In the genomic region with DNA sequence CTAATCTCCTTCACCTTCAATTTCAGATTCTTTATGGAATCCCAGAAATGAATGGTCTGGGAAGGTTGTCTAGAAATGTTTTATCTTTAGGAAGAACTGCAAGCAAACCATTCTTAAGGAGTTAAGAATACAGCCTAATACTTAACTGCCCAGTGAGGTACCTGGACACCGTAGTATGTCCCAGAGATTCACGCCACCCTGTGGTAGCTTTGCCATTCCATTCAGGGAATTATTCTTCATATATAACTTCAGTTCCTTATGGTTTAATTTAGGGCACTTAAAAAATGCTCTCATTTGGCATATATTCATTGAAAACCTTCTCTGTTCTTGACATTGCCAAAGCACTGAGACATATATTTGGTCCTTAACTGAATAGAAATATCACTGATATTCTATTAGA, we compare ENCODE assay signal across 1 cellular context.
TF ChIP-seq lines count a peak whose summit lies in the region.

No MANE protein-coding gene starts in this region.

TF ChIP-seq in K562, 482 proteins besides CTCF, POLR2A, EP300 and RAD21:
- TF ChIP-seq SMC3 (conservative IDR thresholded peaks at IDR 0.05; ENCODE audit: insufficient read depth, low read depth, low read length) (peak; percentile 54; the same call in 1 of the 2 replicates), CSDE1 (IDR thresholded peaks at IDR 0.05) (no peak)
- TF ChIP-seq, protein P1, sequence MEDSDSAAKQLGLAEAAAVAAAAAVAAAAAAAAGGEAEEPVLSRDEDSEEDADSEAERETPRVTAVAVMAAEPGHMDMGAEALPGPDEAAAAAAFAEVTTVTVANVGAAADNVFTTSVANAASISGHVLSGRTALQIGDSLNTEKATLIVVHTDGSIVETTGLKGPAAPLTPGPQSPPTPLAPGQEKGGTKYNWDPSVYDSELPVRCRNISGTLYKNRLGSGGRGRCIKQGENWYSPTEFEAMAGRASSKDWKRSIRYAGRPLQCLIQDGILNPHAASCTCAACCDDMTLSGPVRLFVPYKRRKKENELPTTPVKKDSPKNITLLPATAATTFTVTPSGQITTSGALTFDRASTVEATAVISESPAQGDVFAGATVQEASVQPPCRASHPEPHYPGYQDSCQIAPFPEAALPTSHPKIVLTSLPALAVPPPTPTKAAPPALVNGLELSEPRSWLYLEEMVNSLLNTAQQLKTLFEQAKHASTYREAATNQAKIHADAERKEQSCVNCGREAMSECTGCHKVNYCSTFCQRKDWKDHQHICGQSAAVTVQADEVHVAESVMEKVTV (CRISPR knock-in tag; IDR thresholded peaks at IDR 0.05) = 0 out of 2 replicates have a peak, but pooled peaks have one; percentile 14
TF ChIP-seq in K562: peak in this region for 2.
